In genomic region chr11:103566116-103566515, GRCh38 we compare ENCODE assay signal across 11 cellular contexts.
"Had no signal": no experiment of that assay in that cellular context is flagged by ENCODE, and none has a peak within 500 bp of the region (broad histone marks: within the 10 kb centered on the region; RNA-seq: fewer than 3 reads in every experiment).

No MANE protein-coding gene starts in this region.

- H3K9me3 ChIP-seq: HAP-1 had no signal

- FAIRE-seq: H1, H54 had no signal

- H3K27ac ChIP-seq: GM23248 had no signal

- ATAC-seq: GM23338, HCT116 had no signal

- H3K4me1 Mint-ChIP-seq: GM23338 had no signal

- H3K4me3 Mint-ChIP-seq: GM23338, H9, HFFc6 had no signal

- H3K9me3 Mint-ChIP-seq: GM23338, H9, HFFc6 had no signal

- H3K27ac Mint-ChIP-seq: GM23338, H9, HFFc6 had no signal

- DNase-seq: GM23248, GOT3, H7, H9, HCEC 1CT, HFFc6 had no signal

- H3K36me3 ChIP-seq: HAP-1 had no signal

- H3K4me1 ChIP-seq: HAP-1 had no signal

- H2AFZ ChIP-seq: GM23248, GM23338 had no signal

- H3K9ac ChIP-seq: GM23248 had no signal

- H3K4me3 ChIP-seq: GM23248, GM23338, HAP-1 had no signal

- H3K4me2 ChIP-seq: GM23338 had no signal
